26 cellular contexts compared by ENCODE assay signal in genomic region chr5:128109138-128109537, GRCh38.
"Had no signal": no experiment of that assay in that cellular context is flagged by ENCODE, and none has a peak within 500 bp of the region (broad histone marks: within the 10 kb centered on the region; RNA-seq: fewer than 3 reads in every experiment).

No MANE protein-coding gene starts in this region.

- DNase-seq: activated B cell treated with CpG ODN at 0.5 μM for 24 hours; activated CD8-positive, alpha-beta memory T cell treated with anti-CD3 and anti-CD28 coated beads, Interleukin-2, amount 10 ng/mL, durations not matched to agents 7 days and 5 days; activated CD8-positive, alpha-beta T cell treated with anti-CD3 and anti-CD28 coated beads, Interleukin-2, amount 10 ng/mL, durations not matched to agents 7 days and 5 days; activated effector memory CD4-positive, alpha-beta T cell treated with Interleukin-2 at 50 U/mL for 16 hours; activated naive CD4-positive, alpha-beta T cell treated with Interleukin-2 at 50 U/mL for 16 hours; activated naive CD8-positive, alpha-beta T cell treated with anti-CD3 and anti-CD28 coated beads for 36 hours; activated T-cell treated with anti-CD3 and anti-CD28 coated beads, Interleukin-2, amount 50 U/mL, for 48 hours; adrenal gland; dermis blood vessel endothelial cell; effector CD8-positive, alpha-beta T cell; glutamatergic neuron; stimulated activated CD4-positive, alpha-beta T cell treated with anti-CD3 and anti-CD28 coated beads, Interleukin-4, amount 100 ng/mL, for 24 hours; stimulated activated CD8-positive, alpha-beta memory T cell treated with anti-CD3 and anti-CD28 coated beads, Interleukin-4, amount 100 ng/mL, for 48 hours; stomach; T-helper 1 cell; thyroid gland; upper lobe of right lung had no signal

- H3K27ac ChIP-seq: adrenal gland, ascending aorta, cardiac muscle cell, epithelial cell of prostate, skin epidermis, stomach, thyroid gland, upper lobe of right lung had no signal

- H3K36me3 ChIP-seq: adrenal gland, cardiac muscle cell, thyroid gland had no signal

- H3K9me3 ChIP-seq: adrenal gland, stomach, thyroid gland, upper lobe of right lung had no signal

- H3K4me3 ChIP-seq: adrenal gland, ascending aorta, cardiac muscle cell, skin epidermis, stomach, thyroid gland, upper lobe of right lung had no signal

- H3K4me3 Mint-ChIP-seq: activated B cell treated with CpG ODN at 0.5 μM for 24 hours; activated CD8-positive, alpha-beta memory T cell treated with anti-CD3 and anti-CD28 coated beads, Interleukin-2, amount 10 ng/mL, durations not matched to agents 7 days and 5 days; activated CD8-positive, alpha-beta T cell treated with anti-CD3 and anti-CD28 coated beads, Interleukin-2, amount 10 ng/mL, durations not matched to agents 7 days and 5 days; activated naive CD8-positive, alpha-beta T cell treated with anti-CD3 and anti-CD28 coated beads for 36 hours; brain; natural killer cell treated with Interleukin-12 subunit alpha and Interleukin-12 subunit beta and Interleukin-15 and Interleukin-18, amount 100 ng/mL, for 72 hours; stimulated activated memory B cell treated with anti-CD40 and anti-IgM and Interleukin-4, amounts not matched to agents 10 μg/mL and 1 μg/mL and 100 μg/mL, for 72 hours; T-helper 2 cell treated with Interferon-gamma antibody and Interleukin-4, amounts not matched to agents 5 μg/mL and 100 μg/mL, for 36 hours had no signal

- H3K27me3 ChIP-seq: adrenal gland, ascending aorta, cardiac muscle cell, stomach, thyroid gland, upper lobe of right lung had no signal

- H3K9me3 Mint-ChIP-seq: activated B cell treated with CpG ODN at 0.5 μM for 24 hours; natural killer cell treated with Interleukin-12 subunit alpha and Interleukin-12 subunit beta and Interleukin-15 and Interleukin-18, amount 100 ng/mL, for 72 hours; stimulated activated memory B cell treated with anti-CD40 and anti-IgM and Interleukin-4, amounts not matched to agents 10 μg/mL and 1 μg/mL and 100 μg/mL, for 72 hours; T-helper 2 cell treated with Interferon-gamma antibody and Interleukin-4, amounts not matched to agents 5 μg/mL and 100 μg/mL, for 36 hours had no signal

- H3K4me1 ChIP-seq: adrenal gland, ascending aorta, thyroid gland, upper lobe of right lung had no signal

- ATAC-seq: activated CD8-positive, alpha-beta memory T cell treated with anti-CD3 and anti-CD28 coated beads, Interleukin-2, amount 10 ng/mL, durations not matched to agents 7 days and 5 days; activated CD8-positive, alpha-beta T cell treated with anti-CD3 and anti-CD28 coated beads, Interleukin-2, amount 10 ng/mL, durations not matched to agents 7 days and 5 days; natural killer cell treated with Interleukin-12 subunit alpha and Interleukin-12 subunit beta and Interleukin-15 and Interleukin-18, amount 100 ng/mL, for 72 hours; sciatic nerve; stimulated activated memory B cell treated with anti-CD40 and anti-IgM and Interleukin-4, amounts not matched to agents 10 μg/mL and 1 μg/mL and 100 μg/mL, for 72 hours; upper lobe of right lung had no signal

- H3K27ac Mint-ChIP-seq: activated B cell treated with CpG ODN at 0.5 μM for 24 hours; activated CD8-positive, alpha-beta memory T cell treated with anti-CD3 and anti-CD28 coated beads, Interleukin-2, amount 10 ng/mL, durations not matched to agents 7 days and 5 days; activated CD8-positive, alpha-beta T cell treated with anti-CD3 and anti-CD28 coated beads, Interleukin-2, amount 10 ng/mL, durations not matched to agents 7 days and 5 days; activated naive CD8-positive, alpha-beta T cell treated with anti-CD3 and anti-CD28 coated beads for 36 hours; brain; natural killer cell treated with Interleukin-12 subunit alpha and Interleukin-12 subunit beta and Interleukin-15 and Interleukin-18, amount 100 ng/mL, for 72 hours; stimulated activated memory B cell treated with anti-CD40 and anti-IgM and Interleukin-4, amounts not matched to agents 10 μg/mL and 1 μg/mL and 100 μg/mL, for 72 hours; T-helper 2 cell treated with Interferon-gamma antibody and Interleukin-4, amounts not matched to agents 5 μg/mL and 100 μg/mL, for 36 hours had no signal

- H3K27me3 Mint-ChIP-seq: activated B cell treated with CpG ODN at 0.5 μM for 24 hours; activated CD8-positive, alpha-beta memory T cell treated with anti-CD3 and anti-CD28 coated beads, Interleukin-2, amount 10 ng/mL, durations not matched to agents 7 days and 5 days; activated naive CD8-positive, alpha-beta T cell treated with anti-CD3 and anti-CD28 coated beads for 36 hours; brain; natural killer cell treated with Interleukin-12 subunit alpha and Interleukin-12 subunit beta and Interleukin-15 and Interleukin-18, amount 100 ng/mL, for 72 hours; stimulated activated memory B cell treated with anti-CD40 and anti-IgM and Interleukin-4, amounts not matched to agents 10 μg/mL and 1 μg/mL and 100 μg/mL, for 72 hours had no signal

- H3K4me1 Mint-ChIP-seq: brain had no signal
